ENCODE assay signal across 13 cellular contexts in genomic region chr12:125121095-125121494, GRCh38.
"Had no signal": no experiment of that assay in that cellular context is flagged by ENCODE, and none has a peak within 500 bp of the region (broad histone marks: within the 10 kb centered on the region; RNA-seq: fewer than 3 reads in every experiment).

No MANE protein-coding gene starts in this region.

- DNase-seq: activated CD4-positive, alpha-beta T cell treated with anti-CD3 and anti-CD28 coated beads for 1 hour; activated gamma-delta T cell; amniotic stem cell; effector CD8-positive, alpha-beta T cell; esophagus squamous epithelium; foreskin fibroblast; right cardiac atrium; stimulated activated CD4-positive, alpha-beta T cell treated with anti-CD3 and anti-CD28 coated beads, Interleukin-15, amount 100 ng/mL, for 24 hours; stimulated activated CD4-positive, alpha-beta T cell treated with anti-CD3 and anti-CD28 coated beads, Interleukin-2, amount 100 ng/mL, for 48 hours; stimulated activated naive CD8-positive, alpha-beta T cell treated with anti-CD3 and anti-CD28 coated beads, Interleukin-15, amount 100 ng/mL, for 72 hours; WERI-Rb-1 had no signal

- H3K4me1 ChIP-seq: prostate gland had no signal

- H3K27me3 ChIP-seq: esophagus squamous epithelium had no signal

- H3K27ac ChIP-seq: esophagus squamous epithelium, prostate gland, skin epidermis, WERI-Rb-1 had no signal

- H3K9me3 ChIP-seq: esophagus squamous epithelium, prostate gland had no signal

- H3K4me3 ChIP-seq: esophagus squamous epithelium, prostate gland, skin epidermis had no signal

- ATAC-seq: stimulated activated naive CD8-positive, alpha-beta T cell treated with anti-CD3 and anti-CD28 coated beads, Interleukin-15, amount 100 ng/mL, for 72 hours had no signal
